Comparison of ENCODE assay signal across 11 cellular contexts in the genomic region with DNA sequence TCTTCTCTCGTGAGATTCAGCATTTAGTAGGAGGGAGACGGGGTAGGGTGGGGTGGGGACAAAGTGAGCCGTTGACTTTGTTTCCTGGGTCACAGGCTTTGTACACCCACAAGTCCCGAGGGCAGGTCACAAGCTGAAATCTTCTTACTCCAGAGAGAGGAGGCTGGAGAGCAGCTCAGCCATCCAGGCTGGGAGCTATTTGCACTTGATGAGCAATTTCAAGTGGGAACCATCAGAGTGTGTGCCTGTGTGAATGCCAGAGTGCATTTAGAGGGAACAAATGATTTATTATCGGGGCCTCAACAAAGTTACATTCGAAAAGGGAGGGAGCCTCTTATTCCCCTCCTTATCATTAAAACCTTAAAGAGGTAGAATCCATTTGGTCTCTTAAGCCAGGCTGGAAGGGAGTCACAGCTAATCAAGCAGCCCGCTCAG.
DNase-seq lines count a peak whose midpoint lies in the region; ATAC-seq and TF ChIP-seq lines count a peak whose summit lies in the region.
"Had no signal": no experiment of that assay in that cellular context is flagged by ENCODE, and none has a peak within 500 bp of the region (broad histone marks: within the 10 kb centered on the region; RNA-seq: fewer than 3 reads in every experiment).

No MANE protein-coding gene starts in this region.

- POLR2A ChIA-PET in HEK293T (lab: Yijun Ruan, JAX): no interaction called here

- TF ChIP-seq CTCF in fibroblast of mammary gland (conservative IDR thresholded peaks at IDR 0.05; ENCODE audit: control insufficient read depth, insufficient read depth, low read depth, low read length): no peak

- no peak overlapping the region for H3K4me3 ChIP-seq in fibroblast of mammary gland (ENCODE audit: control insufficient read depth, low read depth, low read length)

- ATAC-seq in sciatic nerve: peak; percentile 59
- ATAC-seq in HG03196 (IDR thresholded peaks at IDR 0.05; ENCODE audit: unreplicated experiment): no peak

- intact Hi-C loops in sciatic nerve (cut with DNase I): no loop called here

- DNase-seq in DMS53 (lab: John Stamatoyannopoulos, UW) (peak; percentile 40), DMS53 treated with DMSO at 0.1 percent for 48 hours (lab: John Stamatoyannopoulos, UW; ENCODE audit: unreplicated experiment) (no peak), NCI-H69 (lab: John Stamatoyannopoulos, UW) (peak; percentile 85), fibroblast of mammary gland (ENCODE audit: low read depth) (peak; percentile 18), sciatic nerve (ENCODE audit: low spot score) (no peak), T1000 (lab: John Stamatoyannopoulos, UW) (no peak), HEK293T (ENCODE audit: extremely low spot score) (no peak)
- DNase-seq: activated B cell treated with CpG ODN at 0.5 μM for 24 hours, H7, midbrain had no signal

- CTCF ChIA-PET in HEK293T (lab: Yijun Ruan, JAX): no interaction called here

TF ChIP-seq in HEK293T, 16 proteins besides CTCF, POLR2A, EP300 and RAD21:
- no peak for TF ChIP-seq ZNF384 (IDR thresholded peaks at IDR 0.05)
- TF ChIP-seq HDGF (IDR thresholded peaks at IDR 0.05; ENCODE audit: borderline replicate concordance): no peak
- no peak for TF ChIP-seq NFRKB (IDR thresholded peaks at IDR 0.05)

Comparison
In these comparisons a context has a peak if more than half of its experiments do, and no peak if none do; other contexts are left out.
1. DNase-seq: peak in DMS53 (single experiment), NCI-H69 (single experiment) and fibroblast of mammary gland (single experiment); none in DMS53 treated with DMSO at 0.1 percent for 48 hours (single experiment), sciatic nerve (single experiment), T1000 (single experiment) and HEK293T (single experiment).